14 cellular contexts compared by ENCODE assay signal in the genomic region with DNA sequence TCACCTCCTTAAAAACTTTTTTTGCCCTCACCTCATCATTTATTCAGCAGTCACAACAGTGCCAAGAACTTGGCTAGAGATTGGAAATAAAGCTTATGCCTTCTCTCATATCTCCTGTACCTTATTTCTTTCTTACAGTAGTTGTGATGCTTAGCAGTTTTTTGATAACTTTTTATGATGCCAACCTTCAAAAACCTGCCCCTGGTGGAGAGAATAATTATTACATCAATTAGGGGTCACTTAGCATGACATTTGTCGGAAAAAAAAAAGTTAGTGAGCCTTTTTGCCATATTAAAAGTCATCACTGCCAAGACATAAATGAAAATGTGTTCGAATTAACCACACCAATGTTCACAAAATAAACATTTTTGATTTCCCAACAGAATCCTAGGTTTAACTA.
DNase-seq lines count a peak whose midpoint lies in the region; ATAC-seq and TF ChIP-seq lines count a peak whose summit lies in the region.
"Had no signal": no experiment of that assay in that cellular context is flagged by ENCODE, and none has a peak within 500 bp of the region (broad histone marks: within the 10 kb centered on the region; RNA-seq: fewer than 3 reads in every experiment).

No MANE protein-coding gene starts in this region.

- H3K4me1 ChIP-seq in A673 (ENCODE audit: insufficient read depth, low read length, poor library complexity, severe bottlenecking) (no peaks in the 10 kb centered on the region), Panc1 (ENCODE audit: control insufficient read depth, insufficient read depth, low read length) (no peaks in the 10 kb centered on the region), foreskin keratinocyte (no peaks in the 10 kb centered on the region)
- H3K4me1 ChIP-seq: left lung had no signal

- intact Hi-C loops in A673 (cut with micrococcal nuclease; ENCODE audit: unreplicated experiment) (no loop called here), Panc1 (cut with micrococcal nuclease; ENCODE audit: unreplicated experiment) (no loop called here)

- POLR2A ChIA-PET in A673 (lab: Charles Lee; ENCODE audit: low non-redundant PET): no interaction called here
- POLR2A ChIA-PET in Panc1 (lab: Charles Lee): no interaction called here

- BruUV-seq in A673 (replicated peaks; lab: Mats Ljungman, UMichigan): no TSS peak
- no TSS peak for BruUV-seq in Panc1 (replicated peaks; lab: Mats Ljungman, UMichigan)

- H3K4me3 ChIP-seq in A673 (ENCODE audit: low read depth, low read length, poor library complexity, severe bottlenecking) (no peak overlapping the region), GM06990 (replicated peaks; ENCODE audit: low read depth, low read length) (no peak overlapping the region), Panc1 (ENCODE audit: low read depth in 2 of 2, low read length in 2 of 2) (no peak overlapping the region)
- H3K4me3 ChIP-seq: left lung had no signal

- H3K27ac ChIP-seq in A673 (ENCODE audit: low read depth, low read length, poor library complexity, severe bottlenecking): no peak overlapping the region
- no peak overlapping the region for H3K27ac ChIP-seq in Panc1 (ENCODE audit: low read length)
- H3K27ac ChIP-seq in foreskin keratinocyte: no peak overlapping the region
- H3K27ac ChIP-seq: HL-60, left lung had no signal

- peak; percentile 35 for TF ChIP-seq CTCF in A673 (conservative IDR thresholded peaks at IDR 0.05; ENCODE audit: low read depth, low read length)
- peak; percentile 27 for TF ChIP-seq CTCF in GM06990 (IDR thresholded peaks at IDR 0.05; ENCODE audit: insufficient read depth, low read length, poor library complexity, severe bottlenecking)
- peak; percentile 19; the same call in 1 of the 2 replicates for TF ChIP-seq CTCF in Panc1 (IDR thresholded peaks at IDR 0.05)
- TF ChIP-seq CTCF in foreskin keratinocyte (conservative IDR thresholded peaks at IDR 0.05): peak; percentile 27

- ATAC-seq in Panc1: no peak
- no peak for ATAC-seq in foreskin keratinocyte
- ATAC-seq in GM21528 (IDR thresholded peaks at IDR 0.05; ENCODE audit: low FRiP score, unreplicated experiment): no peak
- ATAC-seq: activated CD8-positive, alpha-beta memory T cell treated with anti-CD3 and anti-CD28 coated beads, Interleukin-2, amount 10 ng/mL, durations not matched to agents 7 days and 5 days; CD8-positive, alpha-beta T cell; left lung had no signal

- DNase-seq in A673 (ENCODE audit: low spot score): peak; percentile 6
- no peak for DNase-seq in GM06990 (ENCODE audit: extremely low read depth, insufficient read length)
- DNase-seq in Panc1 (ENCODE audit: low read depth, low spot score): no peak
- no peak for DNase-seq in foreskin keratinocyte
- DNase-seq in DMS79 treated with DMSO at 0.1 percent for 48 hours (lab: John Stamatoyannopoulos, UW): no peak
- no peak for DNase-seq in anterior cingulate cortex (lab: John Stamatoyannopoulos, UW)
- DNase-seq in activated naive CD4-positive, alpha-beta T cell (lab: John Stamatoyannopoulos, UW): no peak
- DNase-seq: activated CD8-positive, alpha-beta memory T cell treated with anti-CD3 and anti-CD28 coated beads, Interleukin-2, amount 10 ng/mL, durations not matched to agents 7 days and 5 days; CD8-positive, alpha-beta T cell; left lung; NCI-H1092; stimulated activated CD4-positive, alpha-beta T cell treated with anti-CD3 and anti-CD28 coated beads, Interleukin-4, amount 100 ng/mL, for 1 hour had no signal

- no peaks in the 10 kb centered on the region for H3K27me3 ChIP-seq in A673 (replicated peaks; ENCODE audit: insufficient read depth, low read depth, low read length, poor library complexity)
- no peaks in the 10 kb centered on the region for H3K27me3 ChIP-seq in GM06990 (replicated peaks; ENCODE audit: control insufficient read depth, insufficient read depth, low read length)
- H3K27me3 ChIP-seq in Panc1 (ENCODE audit: control insufficient read depth, insufficient read depth, low read length): no peaks in the 10 kb centered on the region
- no peaks in the 10 kb centered on the region for H3K27me3 ChIP-seq in foreskin keratinocyte
- H3K27me3 ChIP-seq: left lung had no signal

- in situ Hi-C loops in Panc1 (cut with HindIII; ENCODE audit: low pct_unique_long_range_greater_than_20kb, low sequenced_read_pairs): no loop called here

- CTCF ChIA-PET in A673 (lab: Charles Lee): no interaction called here
- CTCF ChIA-PET in Panc1 (lab: Charles Lee): no interaction called here

- peaks cover 2% of the 10 kb centered on the region for H3K9me3 ChIP-seq in A673 (ENCODE audit: low read depth, low read length, poor library complexity, severe bottlenecking)
- H3K9me3 ChIP-seq in Panc1 (ENCODE audit: control insufficient read depth, insufficient read depth, low read depth, low read length): no peaks in the 10 kb centered on the region

- H3K36me3 ChIP-seq in A673 (ENCODE audit: insufficient read depth, low read length, poor library complexity, severe bottlenecking) (no peaks in the 10 kb centered on the region), GM06990 (ENCODE audit: control insufficient read depth, insufficient read depth, low read length) (no peaks in the 10 kb centered on the region), Panc1 (ENCODE audit: control insufficient read depth, insufficient read depth, low read length) (no peaks in the 10 kb centered on the region)
- H3K36me3 ChIP-seq: left lung had no signal
